ENCODE assay signal across 18 cellular contexts in genomic region chrX:50609796-50610195, GRCh38.
DNase-seq lines count a peak whose midpoint lies in the region; ATAC-seq and TF ChIP-seq lines count a peak whose summit lies in the region.
"Had no signal": no experiment of that assay in that cellular context is flagged by ENCODE, and none has a peak within 500 bp of the region (broad histone marks: within the 10 kb centered on the region; RNA-seq: fewer than 3 reads in every experiment).

No MANE protein-coding gene starts in this region.

- no peak overlapping the region for H3K4me3 Mint-ChIP-seq in CD8-positive, alpha-beta memory T cell

- H3K4me3 ChIP-seq in mucosa of descending colon: no peak overlapping the region
- H3K4me3 ChIP-seq in CD8-positive, alpha-beta memory T cell (ENCODE audit: low read length): no peak overlapping the region
- H3K4me3 ChIP-seq: K562 had no signal

- no peaks in the 10 kb centered on the region for H3K36me3 Mint-ChIP-seq in CD8-positive, alpha-beta memory T cell

- H3K36me3 ChIP-seq in mucosa of descending colon (ENCODE audit: low read depth): no peaks in the 10 kb centered on the region
- no peaks in the 10 kb centered on the region for H3K36me3 ChIP-seq in CD8-positive, alpha-beta memory T cell (ENCODE audit: insufficient read depth, low read length)

- H3K4me1 ChIP-seq in mucosa of descending colon (ENCODE audit: low read depth): no peaks in the 10 kb centered on the region
- H3K4me1 ChIP-seq in CD8-positive, alpha-beta memory T cell (ENCODE audit: insufficient read depth, low read length): no peaks in the 10 kb centered on the region

- CTCF ChIA-PET in CD8-positive, alpha-beta memory T cell (lab: Charles Lee): no interaction called here

- no peaks in the 10 kb centered on the region for H3K9me3 ChIP-seq in mucosa of descending colon
- H3K9me3 ChIP-seq in CD8-positive, alpha-beta memory T cell (ENCODE audit: low read length): no peaks in the 10 kb centered on the region

- POLR2A ChIA-PET in CD8-positive, alpha-beta memory T cell (lab: Charles Lee): no interaction called here

- H3K27me3 Mint-ChIP-seq in CD8-positive, alpha-beta memory T cell: peaks cover 6 to 14% of the 10 kb centered on the region in 2 donors

- no peaks in the 10 kb centered on the region for H3K4me1 Mint-ChIP-seq in CD8-positive, alpha-beta memory T cell

- intact Hi-C loops in mucosa of descending colon (cut with DNase I, micrococcal nuclease): no loop called here

- no peaks in the 10 kb centered on the region for H3K9me3 Mint-ChIP-seq in CD8-positive, alpha-beta memory T cell

- no peaks in the 10 kb centered on the region for H3K27me3 ChIP-seq in CD8-positive, alpha-beta memory T cell (ENCODE audit: insufficient read depth, low read length, poor library complexity, severe bottlenecking)

- DNase-seq in HS-5 (ENCODE audit: low read depth): peak; percentile 0
- peak; percentile 17 for DNase-seq in amniotic epithelial cell (ENCODE audit: low read depth)
- DNase-seq in epithelial cell of prostate (ENCODE audit: low read depth, low spot score): no peak
- DNase-seq in renal cortical epithelial cell (ENCODE audit: low read depth): peak; percentile 3
- DNase-seq in mucosa of descending colon: no peak
- DNase-seq in NCI-H2171 treated with DMSO at 0.1 percent for 48 hours (lab: John Stamatoyannopoulos, UW): no peak
- no peak for DNase-seq in CD8-positive, alpha-beta memory T cell
- DNase-seq: C1 segment of cervical spinal cord, COR-L47, NCI-H1048, NCI-H2107, NCI-H510A, NCI-H82, Right ventricle myocardium superior had no signal

- peak overlapping the region; percentile 35 for H3K27ac ChIP-seq in epithelial cell of prostate
- no peak overlapping the region for H3K27ac ChIP-seq in CD8-positive, alpha-beta memory T cell (ENCODE audit: low read depth, low read length)

- ATAC-seq in mucosa of descending colon: no peak
- no peak for ATAC-seq in HG02623 (IDR thresholded peaks at IDR 0.05; ENCODE audit: unreplicated experiment)
- ATAC-seq: K562, Panc1, SK-N-SH treated with all-trans-retinoic acid at 6 μM for 48 hours had no signal

- no peak overlapping the region for H3K27ac Mint-ChIP-seq in CD8-positive, alpha-beta memory T cell

- no peak for TF ChIP-seq CTCF in mucosa of descending colon (IDR thresholded peaks at IDR 0.05)

Comparison
In these comparisons a context has a peak if more than half of its experiments do, and no peak if none do; other contexts are left out.
1. DNase-seq: peak in HS-5 (single experiment), amniotic epithelial cell (single experiment) and renal cortical epithelial cell (single experiment); none in epithelial cell of prostate (single experiment), mucosa of descending colon (0 of 3), NCI-H2171 treated with DMSO at 0.1 percent for 48 hours (single experiment) and CD8-positive, alpha-beta memory T cell (0 of 5).